1 cellular context compared by ENCODE assay signal in the genomic region with DNA sequence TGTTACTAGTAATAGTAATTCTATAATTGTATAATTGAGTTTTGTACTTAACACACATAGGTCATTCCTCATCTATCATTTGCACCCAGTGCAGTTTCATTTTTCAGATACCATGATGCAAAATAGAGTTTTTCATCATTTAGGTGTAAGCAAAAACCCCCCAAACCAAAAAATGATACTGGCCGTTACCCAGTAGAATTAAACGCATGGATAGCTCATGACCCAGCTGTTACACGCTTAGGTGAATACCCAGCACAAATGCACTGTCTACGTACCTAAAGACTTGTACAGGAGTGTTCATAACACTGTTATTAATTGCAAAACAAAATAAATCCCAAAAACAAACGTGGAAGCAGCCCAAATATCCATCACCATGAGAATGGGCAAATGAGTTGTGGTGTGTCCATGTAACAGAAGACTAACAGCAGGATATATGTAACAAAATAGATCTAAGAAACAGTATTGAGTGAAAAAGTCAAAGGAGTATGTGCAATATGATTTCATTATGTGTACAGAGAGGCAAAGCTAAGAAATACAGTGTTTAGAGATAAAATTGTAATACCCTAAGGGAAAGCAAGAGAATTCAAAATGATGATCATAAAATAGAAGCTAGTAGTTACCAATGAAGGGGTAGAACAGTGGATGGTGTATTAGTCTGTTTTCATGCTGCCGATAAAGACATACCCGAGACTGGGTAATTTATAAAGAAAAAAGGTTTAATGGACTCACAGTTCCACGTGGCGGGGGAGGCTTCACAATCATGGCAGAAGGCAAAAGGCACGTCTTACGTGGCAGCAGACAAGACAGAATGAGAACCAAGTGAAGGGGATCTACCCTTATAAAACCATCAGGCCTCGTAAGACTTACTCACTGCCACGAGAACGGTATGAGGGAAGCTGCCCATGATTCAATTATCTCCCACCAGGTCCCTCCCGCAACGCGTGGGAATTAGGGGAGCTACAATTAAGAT.
TF ChIP-seq lines count a peak whose summit lies in the region.

No MANE protein-coding gene starts in this region.

TF ChIP-seq in IMR-90, 13 proteins besides CTCF, POLR2A, EP300 and RAD21 (continued from another document):
- no peak for TF ChIP-seq USF2 (IDR thresholded peaks at IDR 0.05; ENCODE audit: low read depth, low read length)
- no peak for TF ChIP-seq RCOR1 (IDR thresholded peaks at IDR 0.05; ENCODE audit: insufficient replicate concordance, low read length)
- TF ChIP-seq SMC3 (IDR thresholded peaks at IDR 0.05; ENCODE audit: low read depth, low read length): no peak
- no peak for TF ChIP-seq MAFK (IDR thresholded peaks at IDR 0.05; ENCODE audit: low read depth, low read length)
- no peak for TF ChIP-seq FOS (IDR thresholded peaks at IDR 0.05; ENCODE audit: low read depth, low read length)
- no peak for TF ChIP-seq RFX5 (IDR thresholded peaks at IDR 0.05; ENCODE audit: low read depth, low read length)
- TF ChIP-seq ELK1 (IDR thresholded peaks at IDR 0.05; ENCODE audit: borderline replicate concordance, low read depth, low read length): no peak
- TF ChIP-seq MAZ (IDR thresholded peaks at IDR 0.05; ENCODE audit: borderline replicate concordance, low read depth, low read length): no peak
- TF ChIP-seq NFE2L2 (IDR thresholded peaks at IDR 0.05; ENCODE audit: low read depth, low read length): no peak
- no peak for TF ChIP-seq BHLHE40 (IDR thresholded peaks at IDR 0.05; ENCODE audit: low read depth, low read length)
TF ChIP-seq in IMR-90: peak in this region for 0.
